In the genomic region with DNA sequence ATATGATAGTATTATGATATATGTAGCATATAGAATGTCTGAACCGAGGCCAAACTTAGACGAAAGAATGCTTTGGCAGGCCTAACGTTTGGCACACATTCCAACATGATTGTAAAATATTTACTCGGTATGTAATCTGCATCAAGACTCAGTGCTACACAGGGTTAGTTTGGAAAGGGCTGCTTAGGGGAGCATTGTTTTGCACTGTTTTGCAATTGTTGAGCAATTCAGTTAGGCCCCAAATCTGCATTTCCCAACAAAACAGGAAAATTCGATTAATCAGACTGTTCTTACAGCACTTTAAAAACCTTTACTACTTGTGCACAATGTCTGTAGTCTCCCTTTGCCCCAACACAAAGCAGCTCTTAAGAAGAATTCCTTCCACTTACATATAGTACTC, we compare ENCODE assay signal across 19 cellular contexts.
"Had no signal": no experiment of that assay in that cellular context is flagged by ENCODE, and none has a peak within 500 bp of the region (broad histone marks: within the 10 kb centered on the region; RNA-seq: fewer than 3 reads in every experiment).

No MANE protein-coding gene starts in this region.

- H3K4me2 ChIP-seq: neural progenitor cell had no signal

- H3K36me3 Mint-ChIP-seq: activated naive CD4-positive, alpha-beta T cell treated with anti-CD3 and anti-CD28 coated beads, Interleukin-2, amount 10 ng/mL, durations not matched to agents 7 days and 5 days; neural progenitor cell; stimulated activated naive B cell treated with anti-CD40 and anti-IgM and Interleukin-4, amounts not matched to agents 10 μg/mL and 1 μg/mL and 100 μg/mL, for 72 hours had no signal

- H3K9ac ChIP-seq: neural progenitor cell had no signal

- DNase-seq: activated CD4-positive, alpha-beta T cell treated with anti-CD3 and anti-CD28 coated beads, Interleukin-2, amount 10 ng/mL, durations not matched to agents 7 days and 5 days; activated CD8-positive, alpha-beta T cell treated with anti-CD3 and anti-CD28 coated beads, Interleukin-2, amount 10 ng/mL, durations not matched to agents 7 days and 5 days; activated naive CD4-positive, alpha-beta T cell treated with anti-CD3 and anti-CD28 coated beads, Interleukin-2, amount 10 ng/mL, durations not matched to agents 7 days and 5 days; activated naive CD8-positive, alpha-beta T cell treated with anti-CD3 and anti-CD28 coated beads, Interleukin-2, amount 50 U/mL, for 24 hours; activated T-cell treated with anti-CD3 and anti-CD28 coated beads, Interleukin-2, amount 50 U/mL, for 4 hours; effector memory CD4-positive, alpha-beta T cell; heart right ventricle; kidney glomerular epithelial cell; left ventricle myocardium superior; ovary; sigmoid colon; stimulated activated naive B cell treated with anti-CD40 and anti-IgM and Interleukin-4, amounts not matched to agents 10 μg/mL and 1 μg/mL and 100 μg/mL, for 72 hours; T1000; upper lobe of left lung had no signal

- H3K27ac ChIP-seq: ascending aorta, gastroesophageal sphincter, heart right ventricle, neural progenitor cell, ovary, sigmoid colon, thoracic aorta, upper lobe of left lung had no signal

- H3K4me3 ChIP-seq: ascending aorta, gastroesophageal sphincter, heart right ventricle, neural progenitor cell, ovary, sigmoid colon, thoracic aorta, upper lobe of left lung had no signal

- H3K4me1 ChIP-seq: ascending aorta, gastroesophageal sphincter, heart right ventricle, neural progenitor cell, sigmoid colon had no signal

- H3K9me3 Mint-ChIP-seq: activated CD4-positive, alpha-beta T cell treated with anti-CD3 and anti-CD28 coated beads, Interleukin-2, amount 10 ng/mL, durations not matched to agents 7 days and 5 days; activated naive CD4-positive, alpha-beta T cell treated with anti-CD3 and anti-CD28 coated beads, Interleukin-2, amount 10 ng/mL, durations not matched to agents 7 days and 5 days; dendritic cell treated with granulocyte-macrophage colony-stimulating factor and Interleukin-4, amounts not matched to agents 40 ng/mL and 50 ng/mL, for 4 days; neural progenitor cell; stimulated activated naive B cell treated with anti-CD40 and anti-IgM and Interleukin-4, amounts not matched to agents 10 μg/mL and 1 μg/mL and 100 μg/mL, for 72 hours had no signal

- H2AFZ ChIP-seq: neural progenitor cell had no signal

- H3K27me3 Mint-ChIP-seq: activated CD4-positive, alpha-beta T cell treated with anti-CD3 and anti-CD28 coated beads, Interleukin-2, amount 10 ng/mL, durations not matched to agents 7 days and 5 days; activated naive CD4-positive, alpha-beta T cell treated with anti-CD3 and anti-CD28 coated beads, Interleukin-2, amount 10 ng/mL, durations not matched to agents 7 days and 5 days; activated naive CD8-positive, alpha-beta T cell treated with anti-CD3 and anti-CD28 coated beads, Interleukin-2, amount 50 U/mL, for 24 hours; dendritic cell treated with granulocyte-macrophage colony-stimulating factor and Interleukin-4, amounts not matched to agents 40 ng/mL and 50 ng/mL, for 4 days; stimulated activated naive B cell treated with anti-CD40 and anti-IgM and Interleukin-4, amounts not matched to agents 10 μg/mL and 1 μg/mL and 100 μg/mL, for 72 hours had no signal

- H3K4me3 Mint-ChIP-seq: activated CD4-positive, alpha-beta T cell treated with anti-CD3 and anti-CD28 coated beads, Interleukin-2, amount 10 ng/mL, durations not matched to agents 7 days and 5 days; activated CD8-positive, alpha-beta T cell treated with anti-CD3 and anti-CD28 coated beads, Interleukin-2, amount 10 ng/mL, durations not matched to agents 7 days and 5 days; activated naive CD4-positive, alpha-beta T cell treated with anti-CD3 and anti-CD28 coated beads, Interleukin-2, amount 10 ng/mL, durations not matched to agents 7 days and 5 days; activated naive CD8-positive, alpha-beta T cell treated with anti-CD3 and anti-CD28 coated beads, Interleukin-2, amount 50 U/mL, for 24 hours; activated T-cell treated with anti-CD3 and anti-CD28 coated beads, Interleukin-2, amount 50 U/mL, for 4 hours; dendritic cell treated with granulocyte-macrophage colony-stimulating factor and Interleukin-4, amounts not matched to agents 40 ng/mL and 50 ng/mL, for 4 days; neural progenitor cell; stimulated activated naive B cell treated with anti-CD40 and anti-IgM and Interleukin-4, amounts not matched to agents 10 μg/mL and 1 μg/mL and 100 μg/mL, for 72 hours had no signal

- H3K27ac Mint-ChIP-seq: activated CD4-positive, alpha-beta T cell treated with anti-CD3 and anti-CD28 coated beads, Interleukin-2, amount 10 ng/mL, durations not matched to agents 7 days and 5 days; activated CD8-positive, alpha-beta T cell treated with anti-CD3 and anti-CD28 coated beads, Interleukin-2, amount 10 ng/mL, durations not matched to agents 7 days and 5 days; activated naive CD4-positive, alpha-beta T cell treated with anti-CD3 and anti-CD28 coated beads, Interleukin-2, amount 10 ng/mL, durations not matched to agents 7 days and 5 days; activated naive CD8-positive, alpha-beta T cell treated with anti-CD3 and anti-CD28 coated beads, Interleukin-2, amount 50 U/mL, for 24 hours; dendritic cell treated with granulocyte-macrophage colony-stimulating factor and Interleukin-4, amounts not matched to agents 40 ng/mL and 50 ng/mL, for 4 days; neural progenitor cell; stimulated activated naive B cell treated with anti-CD40 and anti-IgM and Interleukin-4, amounts not matched to agents 10 μg/mL and 1 μg/mL and 100 μg/mL, for 72 hours had no signal

- H3K9me3 ChIP-seq: ascending aorta, gastroesophageal sphincter, ovary, sigmoid colon, thoracic aorta, upper lobe of left lung had no signal

- H3K27me3 ChIP-seq: ascending aorta, gastroesophageal sphincter, heart right ventricle, neural progenitor cell, ovary, sigmoid colon, upper lobe of left lung had no signal

- ATAC-seq: activated CD8-positive, alpha-beta T cell treated with anti-CD3 and anti-CD28 coated beads, Interleukin-2, amount 10 ng/mL, durations not matched to agents 7 days and 5 days; activated naive CD8-positive, alpha-beta T cell treated with anti-CD3 and anti-CD28 coated beads, Interleukin-2, amount 50 U/mL, for 24 hours; activated T-cell treated with anti-CD3 and anti-CD28 coated beads, Interleukin-2, amount 50 U/mL, for 4 hours; gastroesophageal sphincter; heart right ventricle; left ventricle myocardium superior; stimulated activated naive B cell treated with anti-CD40 and anti-IgM and Interleukin-4, amounts not matched to agents 10 μg/mL and 1 μg/mL and 100 μg/mL, for 72 hours had no signal

- H3K36me3 ChIP-seq: ascending aorta, gastroesophageal sphincter, heart right ventricle, neural progenitor cell, ovary, sigmoid colon, thoracic aorta, upper lobe of left lung had no signal

- H3K4me1 Mint-ChIP-seq: activated CD4-positive, alpha-beta T cell treated with anti-CD3 and anti-CD28 coated beads, Interleukin-2, amount 10 ng/mL, durations not matched to agents 7 days and 5 days; activated naive CD4-positive, alpha-beta T cell treated with anti-CD3 and anti-CD28 coated beads, Interleukin-2, amount 10 ng/mL, durations not matched to agents 7 days and 5 days; activated naive CD8-positive, alpha-beta T cell treated with anti-CD3 and anti-CD28 coated beads, Interleukin-2, amount 50 U/mL, for 24 hours; neural progenitor cell; stimulated activated naive B cell treated with anti-CD40 and anti-IgM and Interleukin-4, amounts not matched to agents 10 μg/mL and 1 μg/mL and 100 μg/mL, for 72 hours had no signal
